1 cellular context compared by ENCODE assay signal in genomic region chr20:22536956-22537756, GRCh38.
TF ChIP-seq lines count a peak whose summit lies in the region.

No MANE protein-coding gene starts in this region.

TF ChIP-seq in HepG2, 621 proteins besides CTCF, POLR2A, EP300 and RAD21 (continued from another document and continues in another):
- TF ChIP-seq ZBTB46 (CRISPR knock-in tag; IDR thresholded peaks at IDR 0.05; ENCODE audit: borderline replicate concordance), result no peak
- TF ChIP-seq THRA (CRISPR knock-in tag; IDR thresholded peaks at IDR 0.05; ENCODE audit: borderline replicate concordance), result no peak
- no peak for TF ChIP-seq BCL6 (CRISPR knock-in tag; IDR thresholded peaks at IDR 0.05)
- no peak for TF ChIP-seq GTF3A (CRISPR knock-in tag; conservative IDR thresholded peaks at IDR 0.05)
- no peak for TF ChIP-seq SNAPC2 (CRISPR knock-in tag; IDR thresholded peaks at IDR 0.05)
- no peak for TF ChIP-seq BORCS8-MEF2B (CRISPR knock-in tag; IDR thresholded peaks at IDR 0.05)
- TF ChIP-seq GPBP1L1 (CRISPR knock-in tag; IDR thresholded peaks at IDR 0.05), result no peak
- no peak for TF ChIP-seq KIAA2018 (CRISPR knock-in tag; IDR thresholded peaks at IDR 0.05; ENCODE audit: borderline replicate concordance)
- no peak for TF ChIP-seq NR0B2 (CRISPR knock-in tag; IDR thresholded peaks at IDR 0.05)
- TF ChIP-seq KDM3A (CRISPR knock-in tag; IDR thresholded peaks at IDR 0.05; ENCODE audit: low read depth), result no peak
- TF ChIP-seq ZMYM4 (CRISPR knock-in tag; IDR thresholded peaks at IDR 0.05), result peak; percentile 68
- no peak for TF ChIP-seq SKI (IDR thresholded peaks at IDR 0.05; ENCODE audit: partially characterized antibody)
- no peak for TF ChIP-seq ZBTB21 (CRISPR knock-in tag; IDR thresholded peaks at IDR 0.05)
- TF ChIP-seq TOPORS (CRISPR knock-in tag; IDR thresholded peaks at IDR 0.05), result no peak
- no peak for TF ChIP-seq PHF20 (CRISPR knock-in tag; IDR thresholded peaks at IDR 0.05)
- no peak for TF ChIP-seq HBP1 (CRISPR knock-in tag; IDR thresholded peaks at IDR 0.05; ENCODE audit: low read depth)
- 0 out of 2 replicates have a peak, but pooled peaks have one; percentile 11 for TF ChIP-seq ONECUT2 (CRISPR knock-in tag; IDR thresholded peaks at IDR 0.05)
- TF ChIP-seq FOXK2 (IDR thresholded peaks at IDR 0.05), result no peak
- TF ChIP-seq CENPBD1 (CRISPR knock-in tag; IDR thresholded peaks at IDR 0.05; ENCODE audit: borderline replicate concordance, low read depth), result no peak
- TF ChIP-seq RARG (CRISPR knock-in tag; IDR thresholded peaks at IDR 0.05; ENCODE audit: low read depth), result no peak
- no peak for TF ChIP-seq ZNF576 (CRISPR knock-in tag; IDR thresholded peaks at IDR 0.05)
- no peak for TF ChIP-seq MTF1 (CRISPR knock-in tag; IDR thresholded peaks at IDR 0.05)
- no peak for TF ChIP-seq DPF2 (CRISPR knock-in tag; IDR thresholded peaks at IDR 0.05; ENCODE audit: borderline replicate concordance, low read depth)
- 0 out of 2 replicates have a peak, but pooled peaks have one; percentile 50 for TF ChIP-seq PBX2 (CRISPR knock-in tag; IDR thresholded peaks at IDR 0.05)
- peak; percentile 53; the same call in 1 of the 2 replicates for TF ChIP-seq MEF2D (CRISPR knock-in tag; IDR thresholded peaks at IDR 0.05)
- TF ChIP-seq ZNF224 (CRISPR knock-in tag; IDR thresholded peaks at IDR 0.05), result no peak
- no peak for TF ChIP-seq ZNF687 (CRISPR knock-in tag; IDR thresholded peaks at IDR 0.05)
- no peak for TF ChIP-seq ZBTB8A (CRISPR knock-in tag; IDR thresholded peaks at IDR 0.05; ENCODE audit: borderline replicate concordance, low read depth)
- peak; percentile 99 for TF ChIP-seq HOXA5 (CRISPR knock-in tag; IDR thresholded peaks at IDR 0.05)
- no peak for TF ChIP-seq ZNF678 (CRISPR knock-in tag; IDR thresholded peaks at IDR 0.05)
- TF ChIP-seq ZNF280B (CRISPR knock-in tag; IDR thresholded peaks at IDR 0.05; ENCODE audit: borderline replicate concordance), result no peak
- no peak for TF ChIP-seq ZNF784 (CRISPR knock-in tag; IDR thresholded peaks at IDR 0.05; ENCODE audit: borderline replicate concordance)
- no peak for TF ChIP-seq PRPF4 (IDR thresholded peaks at IDR 0.05; ENCODE audit: low read depth, low read length, poor library complexity, severe bottlenecking)
